Comparison of ENCODE assay signal across 8 cellular contexts in genomic region chr11:118610220-118610772, GRCh38. TPM values are rescaled to one million over a fixed set of nuclear protein-coding genes. Genes with fewer than 3 reads are reported as not detected.
DNase-seq lines count a peak whose midpoint lies in the region; ATAC-seq and TF ChIP-seq lines count a peak whose summit lies in the region.

No MANE protein-coding gene starts in this region.

- TF ChIP-seq CTCF in GM13976 (IDR thresholded peaks at IDR 0.05; ENCODE audit: borderline replicate concordance, control extremely low read depth, extremely low read depth, insufficient read depth, missing control alignments) (no peak), glutamatergic neuron (IDR thresholded peaks at IDR 0.05; ENCODE audit: partially characterized antibody, unreplicated experiment) (no peak)

- peaks cover 12% of the 10 kb centered on the region for H3K27me3 Mint-ChIP-seq in activated CD4-positive, alpha-beta memory T cell treated with anti-CD3 and anti-CD28 coated beads for 36 hours
- H3K27me3 Mint-ChIP-seq in glutamatergic neuron (ENCODE audit: unreplicated experiment): peaks cover 24% of the 10 kb centered on the region

- no peak for ATAC-seq in HG03097 (IDR thresholded peaks at IDR 0.05; ENCODE audit: low FRiP score, unreplicated experiment)
- no peak for ATAC-seq in HG03095 (IDR thresholded peaks at IDR 0.05; ENCODE audit: unreplicated experiment)
- no peak for ATAC-seq in GM21360 (IDR thresholded peaks at IDR 0.05; ENCODE audit: unreplicated experiment)

- POLR2A ChIA-PET in activated CD4-positive, alpha-beta memory T cell treated with anti-CD3 and anti-CD28 coated beads for 36 hours (lab: Charles Lee): interaction anchor here (1.7 kb wide), 2 partner anchors 16 to 251 kb away, joined by 4 read pairs; partner anchors contain the start of gene UBE4A

- H3K9me3 Mint-ChIP-seq in activated CD4-positive, alpha-beta memory T cell treated with anti-CD3 and anti-CD28 coated beads for 36 hours: no peaks in the 10 kb centered on the region
- H3K9me3 Mint-ChIP-seq in glutamatergic neuron (ENCODE audit: unreplicated experiment): peaks cover 5% of the 10 kb centered on the region

- DNase-seq in GM13976 (ENCODE audit: low spot score) (peak; percentile 33), glutamatergic neuron (peak; percentile 28), retina (peak; percentile 59), DMS 273 treated with DMSO at 0.1 percent for 48 hours (lab: John Stamatoyannopoulos, UW) (no peak)
- DNase-seq in activated CD4-positive, alpha-beta memory T cell treated with anti-CD3 and anti-CD28 coated beads for 36 hours: no peak

- no peaks in the 10 kb centered on the region for H3K36me3 Mint-ChIP-seq in activated CD4-positive, alpha-beta memory T cell treated with anti-CD3 and anti-CD28 coated beads for 36 hours
- H3K36me3 Mint-ChIP-seq in glutamatergic neuron (ENCODE audit: unreplicated experiment): no peaks in the 10 kb centered on the region

- H3K4me3 Mint-ChIP-seq in activated CD4-positive, alpha-beta memory T cell treated with anti-CD3 and anti-CD28 coated beads for 36 hours: peak overlapping the region; percentile 57
- peak overlapping the region; percentile 70 for H3K4me3 Mint-ChIP-seq in glutamatergic neuron (ENCODE audit: unreplicated experiment)

- CTCF ChIA-PET in activated CD4-positive, alpha-beta memory T cell treated with anti-CD3 and anti-CD28 coated beads for 36 hours (lab: Charles Lee): interaction anchor here (0.8 to 11.7 kb wide), 3 partner anchors 13 to 79 kb away, joined by 4 to 137 read pairs (median 10); no protein-coding TSS in a partner anchor

- peaks cover 22% of the 10 kb centered on the region for H3K4me1 Mint-ChIP-seq in activated CD4-positive, alpha-beta memory T cell treated with anti-CD3 and anti-CD28 coated beads for 36 hours (ENCODE audit: low read depth)
- peaks cover 10% of the 10 kb centered on the region for H3K4me1 Mint-ChIP-seq in glutamatergic neuron (ENCODE audit: low read depth, unreplicated experiment)

- H3K27ac Mint-ChIP-seq in activated CD4-positive, alpha-beta memory T cell treated with anti-CD3 and anti-CD28 coated beads for 36 hours: no peak overlapping the region
- H3K27ac Mint-ChIP-seq in glutamatergic neuron (ENCODE audit: unreplicated experiment): no peak overlapping the region

- in situ Hi-C loops in GM13976 (cut with MboI; ENCODE audit: low sequenced_read_pairs, unreplicated experiment): no loop called here

- intact Hi-C loops in activated CD4-positive, alpha-beta memory T cell treated with anti-CD3 and anti-CD28 coated beads for 36 hours (cut with micrococcal nuclease): no loop called here

RNA-seq across cellular contexts. Expression of gene PHLDB1, which starts 2.9 kb away (rescaled TPM):
- total RNA-seq in activated CD4-positive, alpha-beta memory T cell treated with anti-CD3 and anti-CD28 coated beads for 36 hours: 1 to 10 TPM; 2.0 to 2.4 TPM
- 78.4 TPM for total RNA-seq in glutamatergic neuron (ENCODE audit: unreplicated experiment)

RNA-seq across cellular contexts. Expression of gene ARCN1, which starts 38.1 kb away (rescaled TPM):
- 100 to 1,000 TPM; 180 to 182 TPM for total RNA-seq in activated CD4-positive, alpha-beta memory T cell treated with anti-CD3 and anti-CD28 coated beads for 36 hours
- 118 TPM for total RNA-seq in glutamatergic neuron (ENCODE audit: unreplicated experiment)

RNA-seq across cellular contexts. Expression of gene IFT46, which starts 44.6 kb away (rescaled TPM):
- 10 to 100 TPM; 16.0 to 17.1 TPM for total RNA-seq in activated CD4-positive, alpha-beta memory T cell treated with anti-CD3 and anti-CD28 coated beads for 36 hours
- total RNA-seq in glutamatergic neuron (ENCODE audit: unreplicated experiment): 21.1 TPM

Comparison
In these comparisons a context has a peak if more than half of its experiments do, and no peak if none do; other contexts are left out.
1. DNase-seq: peak in GM13976 (single experiment), glutamatergic neuron (single experiment) and retina (single experiment); none in activated CD4-positive, alpha-beta memory T cell treated with anti-CD3 and anti-CD28 coated beads for 36 hours (single experiment) and DMS 273 treated with DMSO at 0.1 percent for 48 hours (single experiment).
2. RNA of gene PHLDB1, which starts 2.9 kb away (total RNA-seq): 78.4 TPM in glutamatergic neuron (single experiment); 2.0 to 2.4 TPM in activated CD4-positive, alpha-beta memory T cell treated with anti-CD3 and anti-CD28 coated beads for 36 hours; every median in the first group is over 10 times any median in the second.